ENCODE assay signal across 1 cellular context in the genomic region with DNA sequence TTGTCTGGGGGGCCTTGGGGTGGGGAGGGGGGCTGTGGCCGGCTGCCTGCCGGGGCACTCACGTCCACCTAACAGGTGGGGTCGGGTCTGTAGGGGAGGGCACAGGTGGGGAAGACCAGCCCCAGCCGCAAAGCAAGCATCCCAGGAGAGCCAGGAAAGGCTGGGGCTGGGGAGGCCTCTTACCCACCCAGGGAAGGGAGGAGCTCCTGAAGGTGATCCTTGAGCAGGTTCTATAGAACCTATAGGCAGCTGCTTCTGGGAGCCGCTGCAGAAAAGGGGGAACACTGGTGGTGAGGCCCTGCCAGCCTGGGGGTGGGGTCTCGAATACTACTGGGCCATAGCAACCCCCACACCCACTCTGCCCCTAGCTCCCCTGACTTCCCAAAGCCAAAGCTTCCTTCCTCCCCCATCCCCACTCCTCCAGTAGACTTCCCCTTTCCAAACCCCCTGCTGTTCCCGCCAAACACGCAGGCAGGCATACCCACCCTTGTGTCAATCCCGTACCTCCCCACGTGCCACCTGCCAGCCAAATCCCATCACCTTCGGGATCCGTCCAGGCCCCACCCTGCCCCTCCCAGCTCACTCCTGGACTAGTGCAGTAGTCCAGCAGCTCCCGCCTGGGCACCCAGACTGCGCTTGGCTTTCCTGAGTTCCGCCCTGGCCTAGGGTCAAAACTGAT.
TF ChIP-seq lines count a peak whose summit lies in the region.

No MANE protein-coding gene starts in this region.

TF ChIP-seq in K562, 482 proteins besides CTCF, POLR2A, EP300 and RAD21:
- TF ChIP-seq ZNF124 (CRISPR knock-in tag; IDR thresholded peaks at IDR 0.05) (0 out of 2 replicates have a peak, but pooled peaks have one; percentile 35), ETV1 (tag; conservative IDR thresholded peaks at IDR 0.05; ENCODE audit: low read depth) (no peak), CXXC5 (CRISPR knock-in tag; IDR thresholded peaks at IDR 0.05) (peak; percentile 26; the same call in 1 of the 2 replicates), SPI1 (IDR thresholded peaks at IDR 0.05; ENCODE audit: borderline replicate concordance, low read depth, low read length) (peak; percentile 95), ZNF395 (CRISPR knock-in tag; IDR thresholded peaks at IDR 0.05) (0 out of 2 replicates have a peak, but pooled peaks have one; percentile 39), HEY1 (CRISPR knock-in tag; IDR thresholded peaks at IDR 0.05; ENCODE audit: borderline replicate concordance) (no peak), MTA1 (IDR thresholded peaks at IDR 0.05; ENCODE audit: borderline replicate concordance) (0 out of 2 replicates have a peak, but pooled peaks have one; percentile 36), ZBTB26 (CRISPR knock-in tag; IDR thresholded peaks at IDR 0.05) (0 out of 2 replicates have a peak, but pooled peaks have one; percentile 65), ZBTB7A (IDR thresholded peaks at IDR 0.05; ENCODE audit: borderline replicate concordance, control insufficient read depth, low read depth, low read length) (0 out of 2 replicates have a peak, but pooled peaks have one; percentile 4), NR2C1 (IDR thresholded peaks at IDR 0.05) (peak; percentile 2; the same call in 1 of the 2 replicates), NR2C1 (tag; IDR thresholded peaks at IDR 0.05) (no peak), E2F4 (CRISPR knock-in tag; IDR thresholded peaks at IDR 0.05; ENCODE audit: low read depth) (no peak), ZNF263 (CRISPR knock-in tag; IDR thresholded peaks at IDR 0.05; ENCODE audit: borderline replicate concordance) (peak; percentile 73; the same call in 1 of the 2 replicates), NFIC (IDR thresholded peaks at IDR 0.05) (no peak), FOSL1 (tag; conservative IDR thresholded peaks at IDR 0.05) (peak; percentile 49; the same call in 1 of the 2 replicates), PRDM10 (IDR thresholded peaks at IDR 0.05; ENCODE audit: partially characterized antibody) (peak; percentile 26), MAX (CRISPR knock-in tag; IDR thresholded peaks at IDR 0.05) (peak; percentile 42; the same call in 1 of the 2 replicates), SMAD4 (CRISPR knock-in tag; conservative IDR thresholded peaks at IDR 0.05) (0 out of 2 replicates have a peak, but pooled peaks have one; percentile 7), NCOA4 (IDR thresholded peaks at IDR 0.05; ENCODE audit: partially characterized antibody) (no peak), ZNF668 (CRISPR knock-in tag; IDR thresholded peaks at IDR 0.05) (no peak), ZNF239 (CRISPR knock-in tag; IDR thresholded peaks at IDR 0.05) (no peak), ZNF175 (CRISPR knock-in tag; IDR thresholded peaks at IDR 0.05; ENCODE audit: low read depth) (no peak), HDAC1 (IDR thresholded peaks at IDR 0.05) (0 out of 4 replicates have a peak, but pooled peaks of 1 of the 2 experiments have one; percentile 43)
- TF ChIP-seq, protein P1, sequence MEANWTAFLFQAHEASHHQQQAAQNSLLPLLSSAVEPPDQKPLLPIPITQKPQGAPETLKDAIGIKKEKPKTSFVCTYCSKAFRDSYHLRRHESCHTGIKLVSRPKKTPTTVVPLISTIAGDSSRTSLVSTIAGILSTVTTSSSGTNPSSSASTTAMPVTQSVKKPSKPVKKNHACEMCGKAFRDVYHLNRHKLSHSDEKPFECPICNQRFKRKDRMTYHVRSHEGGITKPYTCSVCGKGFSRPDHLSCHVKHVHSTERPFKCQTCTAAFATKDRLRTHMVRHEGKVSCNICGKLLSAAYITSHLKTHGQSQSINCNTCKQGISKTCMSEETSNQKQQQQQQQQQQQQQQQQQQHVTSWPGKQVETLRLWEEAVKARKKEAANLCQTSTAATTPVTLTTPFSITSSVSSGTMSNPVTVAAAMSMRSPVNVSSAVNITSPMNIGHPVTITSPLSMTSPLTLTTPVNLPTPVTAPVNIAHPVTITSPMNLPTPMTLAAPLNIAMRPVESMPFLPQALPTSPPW (CRISPR knock-in tag; IDR thresholded peaks at IDR 0.05) = no peak
